ENCODE assay signal across 33 cellular contexts in the genomic region with DNA sequence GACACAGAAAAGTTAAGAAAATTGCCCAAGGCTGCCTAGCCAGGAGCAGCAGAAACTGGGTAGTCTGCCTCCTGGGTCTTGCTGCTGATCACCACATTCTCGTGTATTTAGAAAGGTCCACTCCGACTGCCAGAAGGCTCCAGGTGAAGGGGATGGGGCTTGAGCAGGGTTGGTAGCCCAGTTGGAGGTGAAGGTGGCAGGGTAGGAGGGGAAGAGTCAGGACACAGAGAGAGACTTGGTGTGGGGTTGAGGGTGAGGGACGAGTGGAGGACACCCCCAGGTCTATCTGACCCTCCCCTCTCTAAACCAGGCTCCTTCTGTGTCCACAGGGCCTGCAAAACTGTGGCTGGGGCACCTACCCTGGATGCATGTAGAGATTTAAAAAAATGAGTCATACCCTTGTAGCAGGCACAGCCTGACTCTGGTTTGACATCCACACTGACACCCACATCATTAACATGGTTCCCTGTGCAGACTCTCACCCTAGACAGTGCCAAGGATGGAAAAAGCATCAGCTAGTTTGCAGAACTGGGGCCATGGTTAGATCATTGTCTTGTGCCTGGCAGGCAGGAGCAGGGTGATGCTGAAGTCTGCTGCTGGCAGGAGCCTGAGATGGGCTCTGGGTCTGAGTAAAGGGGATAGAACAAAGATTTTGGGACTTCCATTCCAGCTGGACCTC.
DNase-seq lines count a peak whose midpoint lies in the region; ATAC-seq and TF ChIP-seq lines count a peak whose summit lies in the region.
"Had no signal": no experiment of that assay in that cellular context is flagged by ENCODE, and none has a peak within 500 bp of the region (broad histone marks: within the 10 kb centered on the region; RNA-seq: fewer than 3 reads in every experiment).

No MANE protein-coding gene starts in this region.

- no peak overlapping the region for H2AFZ ChIP-seq in GM23248

- H3K9me2 ChIP-seq in GM23248 (ENCODE audit: insufficient read depth) = no peaks in the 10 kb centered on the region

- in situ Hi-C loops in GM23248 (cut with MboI) = no loop called here

- H3K27ac Mint-ChIP-seq in endodermal cell (no peak overlapping the region), osteocyte (ENCODE audit: unreplicated experiment) (no peak overlapping the region)
- no peak overlapping the region for H3K27ac Mint-ChIP-seq in stimulated activated naive B cell treated with anti-CD40 and anti-IgM and Interleukin-4, amounts not matched to agents 10 μg/mL and 1 μg/mL and 100 μg/mL, for 72 hours
- H3K27ac Mint-ChIP-seq: activated CD8-positive, alpha-beta T cell treated with anti-CD3 and anti-CD28 coated beads, Interleukin-2, amount 10 ng/mL, durations not matched to agents 7 days and 5 days; activated naive CD8-positive, alpha-beta T cell; nephron had no signal

- H3K27me3 ChIP-seq in endodermal cell (ENCODE audit: control insufficient read depth, insufficient read depth, low read length, poor library complexity, severe bottlenecking) = no peaks in the 10 kb centered on the region
- H3K27me3 ChIP-seq in GM23248 (replicated peaks; ENCODE audit: insufficient read depth) = no peaks in the 10 kb centered on the region
- H3K27me3 ChIP-seq: ascending aorta; BLaER1 treated with 17β-estradiol and CSF1 and Interleukin-3, amounts not matched to agents 10 nM and 100 nM; heart right ventricle; stomach; tibial nerve had no signal

- H3K4me1 ChIP-seq in endodermal cell (ENCODE audit: control insufficient read depth, insufficient read depth, low read length) (peaks cover 7% of the 10 kb centered on the region), GM23248 (ENCODE audit: insufficient read depth) (no peaks in the 10 kb centered on the region)
- H3K4me1 ChIP-seq: ascending aorta, heart right ventricle, psoas muscle, stomach, tibial nerve had no signal

- H4K20me1 ChIP-seq in GM23248 (ENCODE audit: insufficient read depth) = no peaks in the 10 kb centered on the region
- H4K20me1 ChIP-seq: BLaER1 treated with 17β-estradiol and CSF1 and Interleukin-3, amounts not matched to agents 10 nM and 100 nM had no signal

- no peaks in the 10 kb centered on the region for H3K79me2 ChIP-seq in GM23248 (ENCODE audit: insufficient read depth)

- no peak overlapping the region for H3K9ac ChIP-seq in endodermal cell (ENCODE audit: extremely low read depth, low read length, poor library complexity, severe bottlenecking)
- H3K9ac ChIP-seq in GM23248 = no peak overlapping the region
- H3K9ac ChIP-seq: BLaER1 treated with 17β-estradiol and CSF1 and Interleukin-3, amounts not matched to agents 10 nM and 100 nM had no signal

- 88% methylated on average over 2 of the region's 3 CpGs; no CpG with 5 or more reads in 1 of the 2 experiments for WGBS in endodermal cell (ENCODE audit: insufficient coverage in 1 of 2, insufficient read length in 1 of 2), 2 experiments
- WGBS in GM23248 (ENCODE audit: low coverage in 1 of 2, low lambda C conversion rate in 2 of 2, missing lambda C conversion rate in 2 of 2), 2 experiments = 19 to 21% methylated on average over 3 of the region's 3 CpGs

- H3K4me2 ChIP-seq in GM23248 (ENCODE audit: unreplicated experiment) = no peak overlapping the region

- H3K4me1 Mint-ChIP-seq in endodermal cell (peaks cover 23% of the 10 kb centered on the region), osteocyte (ENCODE audit: unreplicated experiment) (no peaks in the 10 kb centered on the region)
- H3K4me1 Mint-ChIP-seq in stimulated activated naive B cell treated with anti-CD40 and anti-IgM and Interleukin-4, amounts not matched to agents 10 μg/mL and 1 μg/mL and 100 μg/mL, for 72 hours = no peaks in the 10 kb centered on the region
- H3K4me1 Mint-ChIP-seq: central memory CD8-positive, alpha-beta T cell had no signal

- H3K9me3 ChIP-seq in endodermal cell (ENCODE audit: control insufficient read depth, low read length) = no peaks in the 10 kb centered on the region
- H3K9me3 ChIP-seq in GM23248 (ENCODE audit: low read depth) = no peaks in the 10 kb centered on the region
- H3K9me3 ChIP-seq: ascending aorta; BLaER1 treated with 17β-estradiol and CSF1 and Interleukin-3, amounts not matched to agents 10 nM and 100 nM; heart right ventricle; mucosa of descending colon; psoas muscle; stomach; tibial nerve had no signal

- peak; percentile 12 to 29 for ATAC-seq in stimulated activated naive B cell treated with anti-CD40 and anti-IgM and Interleukin-4, amounts not matched to agents 10 μg/mL and 1 μg/mL and 100 μg/mL, for 72 hours (replicated peaks)
- ATAC-seq: activated CD8-positive, alpha-beta T cell treated with anti-CD3 and anti-CD28 coated beads, Interleukin-2, amount 10 ng/mL, durations not matched to agents 7 days and 5 days; HCT116; heart right ventricle; mucosa of descending colon; psoas muscle had no signal

- no peak overlapping the region for H3K4me3 ChIP-seq in endodermal cell (ENCODE audit: low read length)
- no peak overlapping the region for H3K4me3 ChIP-seq in GM23248
- H3K4me3 ChIP-seq: ascending aorta; BLaER1 treated with 17β-estradiol and CSF1 and Interleukin-3, amounts not matched to agents 10 nM and 100 nM; heart right ventricle; lung; mucosa of descending colon; psoas muscle; SK-N-MC; stomach; tibial nerve had no signal

- H3K36me3 Mint-ChIP-seq in endodermal cell (ENCODE audit: low read depth) (peaks cover 11% of the 10 kb centered on the region), osteocyte (ENCODE audit: unreplicated experiment) (no peaks in the 10 kb centered on the region)
- no peaks in the 10 kb centered on the region for H3K36me3 Mint-ChIP-seq in stimulated activated naive B cell treated with anti-CD40 and anti-IgM and Interleukin-4, amounts not matched to agents 10 μg/mL and 1 μg/mL and 100 μg/mL, for 72 hours
- H3K36me3 Mint-ChIP-seq: activated naive CD8-positive, alpha-beta T cell had no signal

- no peaks in the 10 kb centered on the region for H3K27me3 Mint-ChIP-seq in endodermal cell (ENCODE audit: insufficient read depth)
- peaks cover 4 to 8% of the 10 kb centered on the region in 2 donors for H3K27me3 Mint-ChIP-seq in stimulated activated naive B cell treated with anti-CD40 and anti-IgM and Interleukin-4, amounts not matched to agents 10 μg/mL and 1 μg/mL and 100 μg/mL, for 72 hours
- no peaks in the 10 kb centered on the region for H3K27me3 Mint-ChIP-seq in osteocyte (ENCODE audit: unreplicated experiment)
- H3K27me3 Mint-ChIP-seq: central memory CD8-positive, alpha-beta T cell had no signal

- no peaks in the 10 kb centered on the region for H3F3A ChIP-seq in GM23248 (ENCODE audit: insufficient read depth)

- H3K4me3 Mint-ChIP-seq in endodermal cell (no peak overlapping the region), osteocyte (ENCODE audit: unreplicated experiment) (no peak overlapping the region)
- H3K4me3 Mint-ChIP-seq in stimulated activated naive B cell treated with anti-CD40 and anti-IgM and Interleukin-4, amounts not matched to agents 10 μg/mL and 1 μg/mL and 100 μg/mL, for 72 hours = no peak overlapping the region
- H3K4me3 Mint-ChIP-seq: activated CD8-positive, alpha-beta T cell treated with anti-CD3 and anti-CD28 coated beads, Interleukin-2, amount 10 ng/mL, durations not matched to agents 7 days and 5 days; activated naive CD8-positive, alpha-beta T cell; central memory CD8-positive, alpha-beta T cell; nephron had no signal

- TF ChIP-seq CTCF in endodermal cell (conservative IDR thresholded peaks at IDR 0.05) = no peak
- TF ChIP-seq CTCF in osteocyte (IDR thresholded peaks at IDR 0.05) = no peak

- H3K9me3 Mint-ChIP-seq in endodermal cell = no peaks in the 10 kb centered on the region
- peaks cover 0 to 2% of the 10 kb centered on the region in 2 donors for H3K9me3 Mint-ChIP-seq in stimulated activated naive B cell treated with anti-CD40 and anti-IgM and Interleukin-4, amounts not matched to agents 10 μg/mL and 1 μg/mL and 100 μg/mL, for 72 hours
- no peaks in the 10 kb centered on the region for H3K9me3 Mint-ChIP-seq in osteocyte (ENCODE audit: unreplicated experiment)
- H3K9me3 Mint-ChIP-seq: nephron had no signal

- DNase-seq in RPMI7951 (ENCODE audit: low read depth) (peak; percentile 44), endodermal cell (peak; percentile 22), kidney glomerular epithelial cell (lab: John Stamatoyannopoulos, UW) (peak; percentile 23), NCI-H2171 (lab: John Stamatoyannopoulos, UW) (no peak), GM23248 (no peak), osteocyte (ENCODE audit: extremely low spot score, unreplicated experiment) (no peak)
- no peak for DNase-seq in stimulated activated naive B cell treated with anti-CD40 and anti-IgM and Interleukin-4, amounts not matched to agents 10 μg/mL and 1 μg/mL and 100 μg/mL, for 72 hours
- DNase-seq: activated CD4-positive, alpha-beta T cell treated with anti-CD3 and anti-CD28 coated beads for 1 hour; activated CD8-positive, alpha-beta T cell treated with anti-CD3 and anti-CD28 coated beads, Interleukin-2, amount 10 ng/mL, durations not matched to agents 7 days and 5 days; activated effector memory CD4-positive, alpha-beta T cell treated with Interleukin-2 at 50 U/mL for 16 hours; COR-L47; dermis blood vessel endothelial cell; DMS79 treated with DMSO at 0.1 percent for 48 hours; GF-D8; heart right ventricle; KG1; MM.1S; mucosa of descending colon; NCI-H2081; NCI-H446; NCI-H82; psoas muscle; stomach; T-helper 2 cell had no signal

- H3K36me3 ChIP-seq in endodermal cell (ENCODE audit: control insufficient read depth, insufficient read depth, low read length) = no peaks in the 10 kb centered on the region
- no peaks in the 10 kb centered on the region for H3K36me3 ChIP-seq in GM23248 (ENCODE audit: low read depth)
- H3K36me3 ChIP-seq: ascending aorta; BLaER1 treated with 17β-estradiol and CSF1 and Interleukin-3, amounts not matched to agents 10 nM and 100 nM; heart right ventricle; stomach; tibial nerve had no signal

- H3K27ac ChIP-seq in endodermal cell (ENCODE audit: low read depth, low read length) (no peak overlapping the region), GM23248 (no peak overlapping the region)
- H3K27ac ChIP-seq: ascending aorta; BLaER1 treated with 17β-estradiol and CSF1 and Interleukin-3, amounts not matched to agents 10 nM and 100 nM; heart right ventricle; psoas muscle; SK-N-MC; stomach; tibial nerve had no signal

Comparison
In these comparisons a context has a peak if more than half of its experiments do, and no peak if none do; other contexts are left out.
1. DNase-seq: peak in RPMI7951 (single experiment), endodermal cell (single experiment) and kidney glomerular epithelial cell (single experiment); none in stimulated activated naive B cell treated with anti-CD40 and anti-IgM and Interleukin-4, amounts not matched to agents 10 μg/mL and 1 μg/mL and 100 μg/mL, for 72 hours (single experiment), NCI-H2171 (single experiment), GM23248 (single experiment) and osteocyte (single experiment).